ENCODE assay signal across 17 cellular contexts in genomic region chr18:13623871-13624270, GRCh38.
"Had no signal": no experiment of that assay in that cellular context is flagged by ENCODE, and none has a peak within 500 bp of the region (broad histone marks: within the 10 kb centered on the region; RNA-seq: fewer than 3 reads in every experiment).

No MANE protein-coding gene starts in this region.

- H3K9ac ChIP-seq: parathyroid adenoma had no signal

- H3K27ac ChIP-seq: ascending aorta, esophagus muscularis mucosa, heart right ventricle, parathyroid adenoma, spleen had no signal

- H3K4me3 ChIP-seq: ascending aorta, esophagus muscularis mucosa, heart right ventricle, spleen had no signal

- H3K4me1 Mint-ChIP-seq: activated CD4-positive, alpha-beta T cell treated with anti-CD3 and anti-CD28 coated beads for 36 hours had no signal

- H3K27me3 Mint-ChIP-seq: activated CD4-positive, alpha-beta T cell treated with anti-CD3 and anti-CD28 coated beads for 36 hours; stimulated activated naive B cell treated with anti-CD40 and anti-IgM and Interleukin-4, amounts not matched to agents 10 μg/mL and 1 μg/mL and 100 μg/mL, for 72 hours had no signal

- H3K27me3 ChIP-seq: ascending aorta, esophagus muscularis mucosa, heart right ventricle, spleen had no signal

- ATAC-seq: activated CD4-positive, alpha-beta T cell treated with anti-CD3 and anti-CD28 coated beads for 36 hours; heart right ventricle; natural killer cell; stimulated activated naive B cell treated with anti-CD40 and anti-IgM and Interleukin-4, amounts not matched to agents 10 μg/mL and 1 μg/mL and 100 μg/mL, for 72 hours had no signal

- H3K79me2 ChIP-seq: parathyroid adenoma had no signal

- H3K27ac Mint-ChIP-seq: activated CD4-positive, alpha-beta T cell treated with anti-CD3 and anti-CD28 coated beads for 36 hours; activated naive CD4-positive, alpha-beta T cell treated with anti-CD3 and anti-CD28 coated beads for 36 hours; natural killer cell; stimulated activated naive B cell treated with anti-CD40 and anti-IgM and Interleukin-4, amounts not matched to agents 10 μg/mL and 1 μg/mL and 100 μg/mL, for 72 hours; T-helper 2 cell treated with Interferon-gamma antibody and Interleukin-4, amounts not matched to agents 5 μg/mL and 100 μg/mL, for 36 hours had no signal

- H3K4me1 ChIP-seq: ascending aorta, parathyroid adenoma had no signal

- H3K4me3 Mint-ChIP-seq: activated CD4-positive, alpha-beta T cell treated with anti-CD3 and anti-CD28 coated beads for 36 hours; activated naive CD4-positive, alpha-beta T cell treated with anti-CD3 and anti-CD28 coated beads for 36 hours; immature natural killer cell; natural killer cell; stimulated activated naive B cell treated with anti-CD40 and anti-IgM and Interleukin-4, amounts not matched to agents 10 μg/mL and 1 μg/mL and 100 μg/mL, for 72 hours; T-helper 2 cell treated with Interferon-gamma antibody and Interleukin-4, amounts not matched to agents 5 μg/mL and 100 μg/mL, for 36 hours had no signal

- H3K9me3 ChIP-seq: ascending aorta, esophagus muscularis mucosa, heart right ventricle, spleen had no signal

- DNase-seq: activated CD4-positive, alpha-beta T cell treated with anti-CD3 and anti-CD28 coated beads for 36 hours; activated CD4-positive, alpha-beta T cell treated with anti-CD3 and anti-CD28 coated beads, Interleukin-2, amount 50 U/mL, for 48 hours; activated naive CD4-positive, alpha-beta T cell treated with anti-CD3 and anti-CD28 coated beads for 36 hours; cortex of kidney; effector CD8-positive, alpha-beta T cell; heart right ventricle; immature natural killer cell; kidney glomerular epithelial cell; natural killer cell; stimulated activated CD4-positive, alpha-beta T cell treated with anti-CD3 and anti-CD28 coated beads, Interleukin-4, amount 100 ng/mL, for 4 hours; stimulated activated naive B cell treated with anti-CD40 and anti-IgM and Interleukin-4, amounts not matched to agents 10 μg/mL and 1 μg/mL and 100 μg/mL, for 72 hours; trophoblast cell had no signal

- H3K9me3 Mint-ChIP-seq: activated naive CD4-positive, alpha-beta T cell treated with anti-CD3 and anti-CD28 coated beads for 36 hours; immature natural killer cell; natural killer cell; stimulated activated naive B cell treated with anti-CD40 and anti-IgM and Interleukin-4, amounts not matched to agents 10 μg/mL and 1 μg/mL and 100 μg/mL, for 72 hours; T-helper 2 cell treated with Interferon-gamma antibody and Interleukin-4, amounts not matched to agents 5 μg/mL and 100 μg/mL, for 36 hours had no signal

- H2AFZ ChIP-seq: parathyroid adenoma had no signal

- H3K36me3 Mint-ChIP-seq: natural killer cell had no signal
